36 cellular contexts compared by ENCODE assay signal in genomic region chr17:45927247-45927646, GRCh38.
"Had no signal": no experiment of that assay in that cellular context is flagged by ENCODE, and none has a peak within 500 bp of the region (broad histone marks: within the 10 kb centered on the region; RNA-seq: fewer than 3 reads in every experiment).

No MANE protein-coding gene starts in this region.

- H3K27ac Mint-ChIP-seq: activated CD4-positive, alpha-beta T cell treated with anti-CD3 and anti-CD28 coated beads for 36 hours; activated CD4-positive, alpha-beta T cell treated with anti-CD3 and anti-CD28 coated beads, Interleukin-2, amount 10 ng/mL, durations not matched to agents 7 days and 5 days; activated CD8-positive, alpha-beta T cell treated with anti-CD3 and anti-CD28 coated beads, Interleukin-2, amount 10 ng/mL, durations not matched to agents 7 days and 5 days; activated naive CD4-positive, alpha-beta T cell treated with anti-CD3 and anti-CD28 coated beads, Interleukin-2, amount 10 ng/mL, durations not matched to agents 7 days and 5 days; activated naive CD8-positive, alpha-beta T cell treated with anti-CD3 and anti-CD28 coated beads for 36 hours; activated T-helper 1 cell treated with anti-CD3 and anti-CD28 coated beads, Interleukin-12 subunit alpha, Interleukin-12 subunit beta, Interleukin-2, Interleukin-4 antibody, amounts not matched to agents 30 ng/mL and 10 ng/mL and 1 ng/mL, durations not matched to agents 14 hours and 24 hours and 36 hours; T-helper 1 cell treated with Interleukin-12 subunit alpha and Interleukin-12 subunit beta and Interleukin-4 antibody, amounts not matched to agents 30 μg/mL and 1 μg/mL, for 36 hours; T-helper 2 cell treated with Interferon-gamma antibody and Interleukin-4, amounts not matched to agents 5 μg/mL and 100 μg/mL, for 36 hours; WTC11 had no signal

- H3K36me3 ChIP-seq: ascending aorta, cardiac muscle cell, MG63, Peyer's patch, SJSA1 had no signal

- H3K27me3 ChIP-seq: ascending aorta, cardiac muscle cell, MG63, Peyer's patch had no signal

- H3K4me3 Mint-ChIP-seq: activated CD4-positive, alpha-beta T cell treated with anti-CD3 and anti-CD28 coated beads for 36 hours; activated CD4-positive, alpha-beta T cell treated with anti-CD3 and anti-CD28 coated beads, Interleukin-2, amount 10 ng/mL, durations not matched to agents 7 days and 5 days; activated CD8-positive, alpha-beta T cell treated with anti-CD3 and anti-CD28 coated beads, Interleukin-2, amount 10 ng/mL, durations not matched to agents 7 days and 5 days; activated naive CD4-positive, alpha-beta T cell treated with anti-CD3 and anti-CD28 coated beads, Interleukin-2, amount 10 ng/mL, durations not matched to agents 7 days and 5 days; activated naive CD8-positive, alpha-beta T cell treated with anti-CD3 and anti-CD28 coated beads for 36 hours; activated T-cell treated with anti-CD3 and anti-CD28 coated beads, Interleukin-2, amount 50 U/mL, for 4 hours; activated T-helper 1 cell treated with anti-CD3 and anti-CD28 coated beads, Interleukin-12 subunit alpha, Interleukin-12 subunit beta, Interleukin-2, Interleukin-4 antibody, amounts not matched to agents 30 ng/mL and 10 ng/mL and 1 ng/mL, durations not matched to agents 14 hours and 24 hours and 36 hours; central memory CD8-positive, alpha-beta T cell; T-helper 1 cell treated with Interleukin-12 subunit alpha and Interleukin-12 subunit beta and Interleukin-4 antibody, amounts not matched to agents 30 μg/mL and 1 μg/mL, for 36 hours; T-helper 2 cell treated with Interferon-gamma antibody and Interleukin-4, amounts not matched to agents 5 μg/mL and 100 μg/mL, for 36 hours; WTC11 had no signal

- H3K4me1 ChIP-seq: ascending aorta, Peyer's patch, SJSA1 had no signal

- DNase-seq: activated CD4-positive, alpha-beta T cell treated with anti-CD3 and anti-CD28 coated beads for 36 hours; activated CD4-positive, alpha-beta T cell treated with anti-CD3 and anti-CD28 coated beads, Interleukin-2, amount 10 ng/mL, durations not matched to agents 7 days and 5 days; activated CD4-positive, alpha-beta T cell treated with anti-CD3 and anti-CD28 coated beads, Interleukin-2, amount 50 U/mL, for 48 hours; activated CD8-positive, alpha-beta T cell treated with anti-CD3 and anti-CD28 coated beads, Interleukin-2, amount 10 ng/mL, durations not matched to agents 7 days and 5 days; activated gamma-delta T cell treated with Interleukin-2 at 50 U/mL for 16 hours; activated naive CD4-positive, alpha-beta T cell treated with anti-CD3 and anti-CD28 coated beads, Interleukin-2, amount 10 ng/mL, durations not matched to agents 7 days and 5 days; activated naive CD8-positive, alpha-beta T cell treated with anti-CD3 and anti-CD28 coated beads for 36 hours; activated T-cell treated with anti-CD3 and anti-CD28 coated beads for 4 hours; activated T-cell treated with anti-CD3 and anti-CD28 coated beads, Interleukin-2, amount 50 U/mL, for 4 hours; amniotic stem cell; Kasumi-1; KG1; MG63; NCI-H1048; NCI-H1105 treated with DMSO at 0.1 percent for 48 hours; NCI-H1436; NCI-H1694; NCI-H1930; NCI-H2081 treated with DMSO at 0.1 percent for 48 hours; NCI-H510A; NCI-H526; NCI-H748 treated with DMSO at 0.1 percent for 48 hours; NK-92 treated with Interleukin-12 subunit alpha and Interleukin-12 subunit beta, amount 100 ng/mL, for 24 hours; PC-3; Peyer's patch; RPMI8226; SHP77 treated with DMSO at 0.1 percent for 48 hours; SK-N-SH had no signal

- H3K9me3 Mint-ChIP-seq: activated CD4-positive, alpha-beta T cell treated with anti-CD3 and anti-CD28 coated beads, Interleukin-2, amount 10 ng/mL, durations not matched to agents 7 days and 5 days; activated naive CD4-positive, alpha-beta T cell treated with anti-CD3 and anti-CD28 coated beads, Interleukin-2, amount 10 ng/mL, durations not matched to agents 7 days and 5 days; activated T-cell treated with anti-CD3 and anti-CD28 coated beads, Interleukin-2, amount 50 U/mL, for 4 hours; activated T-helper 1 cell treated with anti-CD3 and anti-CD28 coated beads, Interleukin-12 subunit alpha, Interleukin-12 subunit beta, Interleukin-2, Interleukin-4 antibody, amounts not matched to agents 30 ng/mL and 10 ng/mL and 1 ng/mL, durations not matched to agents 14 hours and 24 hours and 36 hours; central memory CD8-positive, alpha-beta T cell; T-helper 1 cell treated with Interleukin-12 subunit alpha and Interleukin-12 subunit beta and Interleukin-4 antibody, amounts not matched to agents 30 μg/mL and 1 μg/mL, for 36 hours; T-helper 2 cell treated with Interferon-gamma antibody and Interleukin-4, amounts not matched to agents 5 μg/mL and 100 μg/mL, for 36 hours had no signal

- H3K36me3 Mint-ChIP-seq: activated naive CD4-positive, alpha-beta T cell treated with anti-CD3 and anti-CD28 coated beads, Interleukin-2, amount 10 ng/mL, durations not matched to agents 7 days and 5 days had no signal

- H3K4me3 ChIP-seq: ascending aorta, cardiac muscle cell, MG63, Peyer's patch, SJSA1 had no signal

- H3K27ac ChIP-seq: ascending aorta, cardiac muscle cell, Peyer's patch, SJSA1 had no signal

- H3K9me3 ChIP-seq: MG63, Peyer's patch, SJSA1 had no signal

- H3K4me1 Mint-ChIP-seq: activated CD4-positive, alpha-beta T cell treated with anti-CD3 and anti-CD28 coated beads for 36 hours; activated CD4-positive, alpha-beta T cell treated with anti-CD3 and anti-CD28 coated beads, Interleukin-2, amount 10 ng/mL, durations not matched to agents 7 days and 5 days; activated naive CD4-positive, alpha-beta T cell treated with anti-CD3 and anti-CD28 coated beads, Interleukin-2, amount 10 ng/mL, durations not matched to agents 7 days and 5 days; activated naive CD8-positive, alpha-beta T cell treated with anti-CD3 and anti-CD28 coated beads for 36 hours; central memory CD8-positive, alpha-beta T cell had no signal

- H3K4me2 ChIP-seq: SK-N-SH had no signal

- H3K9ac ChIP-seq: SK-N-SH had no signal
